In genomic region chr22:22345781-22346180, GRCh38 we compare ENCODE assay signal across 29 cellular contexts.
"Had no signal": no experiment of that assay in that cellular context is flagged by ENCODE, and none has a peak within 500 bp of the region (broad histone marks: within the 10 kb centered on the region; RNA-seq: fewer than 3 reads in every experiment).

No MANE protein-coding gene starts in this region.

- H3K27ac Mint-ChIP-seq: natural killer cell treated with Interleukin-12 subunit alpha and Interleukin-12 subunit beta and Interleukin-15 and Interleukin-18, amount 100 ng/mL, for 72 hours; nephron progenitor cell; progenitor cell of endocrine pancreas; stimulated activated effector memory CD8-positive, alpha-beta T cell treated with anti-CD3 and anti-CD28 coated beads, Interleukin-12 subunit alpha, Interleukin-12 subunit beta, amount 100 ng/mL, for 72 hours; stimulated activated naive B cell treated with anti-CD40 and anti-IgM and Interleukin-4, amounts not matched to agents 10 μg/mL and 1 μg/mL and 100 μg/mL, for 72 hours; stimulated activated naive CD8-positive, alpha-beta T cell treated with anti-CD3 and anti-CD28 coated beads, Interleukin-15, Interleukin-2, amounts not matched to agents 100 ng/mL and 50 ng/mL, for 24 hours had no signal

- H3K27ac ChIP-seq: neutrophil, parathyroid adenoma, psoas muscle, right lobe of liver, sigmoid colon, stomach, thoracic aorta, thyroid gland, tibial nerve, upper lobe of left lung, vagina had no signal

- H3K27me3 ChIP-seq: right lobe of liver, thyroid gland, upper lobe of left lung, vagina had no signal

- H3K79me2 ChIP-seq: parathyroid adenoma had no signal

- H3K4me3 ChIP-seq: psoas muscle, right lobe of liver, sigmoid colon, stomach, thoracic aorta, thyroid gland, tibial nerve, upper lobe of left lung, vagina had no signal

- H3K27me3 Mint-ChIP-seq: stimulated activated naive B cell treated with anti-CD40 and anti-IgM and Interleukin-4, amounts not matched to agents 10 μg/mL and 1 μg/mL and 100 μg/mL, for 72 hours had no signal

- H3K9ac ChIP-seq: parathyroid adenoma had no signal

- H3K36me3 ChIP-seq: neutrophil, right lobe of liver, sigmoid colon, stomach, thoracic aorta, thyroid gland, tibial nerve, upper lobe of left lung, vagina had no signal

- H3K9me3 Mint-ChIP-seq: natural killer cell treated with Interleukin-12 subunit alpha and Interleukin-12 subunit beta and Interleukin-15 and Interleukin-18, amount 100 ng/mL, for 72 hours; nephron progenitor cell; neural crest cell; stimulated activated effector memory CD8-positive, alpha-beta T cell treated with anti-CD3 and anti-CD28 coated beads, Interleukin-12 subunit alpha, Interleukin-12 subunit beta, amount 100 ng/mL, for 72 hours; stimulated activated naive B cell treated with anti-CD40 and anti-IgM and Interleukin-4, amounts not matched to agents 10 μg/mL and 1 μg/mL and 100 μg/mL, for 72 hours; stimulated activated naive CD8-positive, alpha-beta T cell treated with anti-CD3 and anti-CD28 coated beads, Interleukin-15, Interleukin-2, amounts not matched to agents 100 ng/mL and 50 ng/mL, for 24 hours had no signal

- H3K36me3 Mint-ChIP-seq: natural killer cell treated with Interleukin-12 subunit alpha and Interleukin-12 subunit beta and Interleukin-15 and Interleukin-18, amount 100 ng/mL, for 72 hours; stimulated activated effector memory CD8-positive, alpha-beta T cell treated with anti-CD3 and anti-CD28 coated beads, Interleukin-12 subunit alpha, Interleukin-12 subunit beta, amount 100 ng/mL, for 72 hours; stimulated activated naive B cell treated with anti-CD40 and anti-IgM and Interleukin-4, amounts not matched to agents 10 μg/mL and 1 μg/mL and 100 μg/mL, for 72 hours had no signal

- DNase-seq: nephron progenitor cell; nucleus accumbens; posterior cingulate gyrus; psoas muscle; right cardiac atrium; right lobe of liver; sigmoid colon; small intestine; stimulated activated CD4-positive, alpha-beta T cell treated with anti-CD3 and anti-CD28 coated beads, Interleukin-15, amount 100 ng/mL, for 24 hours; stimulated activated CD4-positive, alpha-beta T cell treated with anti-CD3 and anti-CD28 coated beads, Interleukin-2, amount 100 ng/mL, for 24 hours; stimulated activated CD4-positive, alpha-beta T cell treated with anti-CD3 and anti-CD28 coated beads, Interleukin-2, amount 100 ng/mL, for 48 hours; stimulated activated CD4-positive, alpha-beta T cell treated with anti-CD3 and anti-CD28 coated beads, Interleukin-4, amount 100 ng/mL, for 24 hours; stimulated activated naive B cell treated with anti-CD40 and anti-IgM and Interleukin-4, amounts not matched to agents 10 μg/mL and 1 μg/mL and 100 μg/mL, for 72 hours; stimulated activated naive CD4-positive, alpha-beta T cell treated with Interleukin-2 at 50 U/mL for 16 hours; stomach; thyroid gland; trophoblast cell; upper lobe of left lung had no signal

- H3K4me3 Mint-ChIP-seq: natural killer cell treated with Interleukin-12 subunit alpha and Interleukin-12 subunit beta and Interleukin-15 and Interleukin-18, amount 100 ng/mL, for 72 hours; nephron progenitor cell; neural crest cell; stimulated activated effector memory CD8-positive, alpha-beta T cell treated with anti-CD3 and anti-CD28 coated beads, Interleukin-12 subunit alpha, Interleukin-12 subunit beta, amount 100 ng/mL, for 72 hours; stimulated activated naive B cell treated with anti-CD40 and anti-IgM and Interleukin-4, amounts not matched to agents 10 μg/mL and 1 μg/mL and 100 μg/mL, for 72 hours; stimulated activated naive CD8-positive, alpha-beta T cell treated with anti-CD3 and anti-CD28 coated beads, Interleukin-15, Interleukin-2, amounts not matched to agents 100 ng/mL and 50 ng/mL, for 24 hours had no signal

- H3K4me1 ChIP-seq: parathyroid adenoma, psoas muscle, right lobe of liver, sigmoid colon, tibial nerve, vagina had no signal

- H2AFZ ChIP-seq: parathyroid adenoma had no signal

- H3K9me3 ChIP-seq: neutrophil, psoas muscle, right lobe of liver, sigmoid colon, stomach, thoracic aorta, thyroid gland, tibial nerve, upper lobe of left lung, vagina had no signal

- FAIRE-seq: small intestine, urothelium cell line had no signal

- H3K4me1 Mint-ChIP-seq: stimulated activated effector memory CD8-positive, alpha-beta T cell treated with anti-CD3 and anti-CD28 coated beads, Interleukin-12 subunit alpha, Interleukin-12 subunit beta, amount 100 ng/mL, for 72 hours had no signal

- ATAC-seq: natural killer cell treated with Interleukin-12 subunit alpha and Interleukin-12 subunit beta and Interleukin-15 and Interleukin-18, amount 100 ng/mL, for 72 hours; psoas muscle; right cardiac atrium; right lobe of liver; stimulated activated effector memory CD8-positive, alpha-beta T cell treated with anti-CD3 and anti-CD28 coated beads, Interleukin-12 subunit alpha, Interleukin-12 subunit beta, amount 100 ng/mL, for 72 hours; stimulated activated naive B cell treated with anti-CD40 and anti-IgM and Interleukin-4, amounts not matched to agents 10 μg/mL and 1 μg/mL and 100 μg/mL, for 72 hours had no signal
